22 cellular contexts compared by ENCODE assay signal in the genomic region with DNA sequence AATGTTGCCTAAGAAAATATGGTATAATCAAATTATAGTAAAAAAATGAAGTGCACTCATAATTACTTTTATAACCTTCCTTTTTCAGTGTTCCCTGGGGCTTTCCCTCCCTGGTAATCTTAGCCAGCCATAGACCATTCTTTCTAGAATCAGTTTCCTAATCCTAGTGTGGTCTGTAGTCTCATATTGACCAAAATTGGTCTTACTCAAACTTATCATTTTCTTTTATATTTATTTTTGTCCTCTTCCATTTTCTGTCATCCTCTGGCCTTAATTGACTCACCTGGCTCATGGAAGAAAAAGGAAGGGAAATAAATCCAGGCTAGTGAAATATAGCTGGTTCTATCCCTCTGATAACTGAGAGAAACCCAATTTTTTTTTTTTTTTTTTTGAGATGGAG.
"Had no signal": no experiment of that assay in that cellular context is flagged by ENCODE, and none has a peak within 500 bp of the region (broad histone marks: within the 10 kb centered on the region; RNA-seq: fewer than 3 reads in every experiment).

No MANE protein-coding gene starts in this region.

- FAIRE-seq: kidney, pancreas had no signal

- H3K9me3 Mint-ChIP-seq: memory B cell; natural killer cell treated with Interleukin-12 subunit alpha and Interleukin-12 subunit beta and Interleukin-15 and Interleukin-18, amount 100 ng/mL, for 72 hours; stimulated activated naive CD8-positive, alpha-beta T cell treated with anti-CD3 and anti-CD28 coated beads, Interleukin-15, Interleukin-2, amounts not matched to agents 100 ng/mL and 50 ng/mL, for 24 hours had no signal

- H3K9me3 ChIP-seq: left ventricle myocardium inferior, lower lobe of right lung, pancreas, testis, tibial nerve, upper lobe of right lung, vagina had no signal

- H3K4me3 ChIP-seq: hepatocyte, left ventricle myocardium inferior, lower lobe of right lung, pancreas, smooth muscle cell, testis, tibial nerve, upper lobe of right lung, vagina had no signal

- H2AFZ ChIP-seq: hepatocyte had no signal

- H3K27me3 ChIP-seq: hepatocyte, pancreas, testis, tibial nerve, upper lobe of right lung, vagina had no signal

- H3K27ac Mint-ChIP-seq: memory B cell; natural killer cell treated with Interleukin-12 subunit alpha and Interleukin-12 subunit beta and Interleukin-15 and Interleukin-18, amount 100 ng/mL, for 72 hours; progenitor cell of endocrine pancreas had no signal

- DNase-seq: effector CD4-positive, alpha-beta T cell; foreskin melanocyte; head of caudate nucleus; kidney; left cardiac atrium; left ventricle myocardium inferior; lower lobe of right lung; midbrain; occipital lobe; pancreas; right cardiac atrium; stimulated activated CD4-positive, alpha-beta T cell treated with anti-CD3 and anti-CD28 coated beads, Interleukin-2, amount 100 ng/mL, for 48 hours; testis; upper lobe of right lung had no signal

- H3K27ac ChIP-seq: hepatocyte, left ventricle myocardium inferior, lower lobe of right lung, pancreas, testis, tibial nerve, upper lobe of right lung, vagina had no signal

- H3K4me3 Mint-ChIP-seq: memory B cell; natural killer cell treated with Interleukin-12 subunit alpha and Interleukin-12 subunit beta and Interleukin-15 and Interleukin-18, amount 100 ng/mL, for 72 hours; stimulated activated naive CD8-positive, alpha-beta T cell treated with anti-CD3 and anti-CD28 coated beads, Interleukin-15, Interleukin-2, amounts not matched to agents 100 ng/mL and 50 ng/mL, for 24 hours had no signal

- H3K4me2 ChIP-seq: hepatocyte, smooth muscle cell had no signal

- ATAC-seq: left cardiac atrium; lower lobe of right lung; natural killer cell treated with Interleukin-12 subunit alpha and Interleukin-12 subunit beta and Interleukin-15 and Interleukin-18, amount 100 ng/mL, for 72 hours; pancreas; right cardiac atrium; upper lobe of right lung had no signal

- H3K27me3 Mint-ChIP-seq: memory B cell; natural killer cell treated with Interleukin-12 subunit alpha and Interleukin-12 subunit beta and Interleukin-15 and Interleukin-18, amount 100 ng/mL, for 72 hours; progenitor cell of endocrine pancreas; stimulated activated naive CD8-positive, alpha-beta T cell treated with anti-CD3 and anti-CD28 coated beads, Interleukin-15, Interleukin-2, amounts not matched to agents 100 ng/mL and 50 ng/mL, for 24 hours had no signal
